Comparison of ENCODE assay signal across 1 cellular context in the genomic region with DNA sequence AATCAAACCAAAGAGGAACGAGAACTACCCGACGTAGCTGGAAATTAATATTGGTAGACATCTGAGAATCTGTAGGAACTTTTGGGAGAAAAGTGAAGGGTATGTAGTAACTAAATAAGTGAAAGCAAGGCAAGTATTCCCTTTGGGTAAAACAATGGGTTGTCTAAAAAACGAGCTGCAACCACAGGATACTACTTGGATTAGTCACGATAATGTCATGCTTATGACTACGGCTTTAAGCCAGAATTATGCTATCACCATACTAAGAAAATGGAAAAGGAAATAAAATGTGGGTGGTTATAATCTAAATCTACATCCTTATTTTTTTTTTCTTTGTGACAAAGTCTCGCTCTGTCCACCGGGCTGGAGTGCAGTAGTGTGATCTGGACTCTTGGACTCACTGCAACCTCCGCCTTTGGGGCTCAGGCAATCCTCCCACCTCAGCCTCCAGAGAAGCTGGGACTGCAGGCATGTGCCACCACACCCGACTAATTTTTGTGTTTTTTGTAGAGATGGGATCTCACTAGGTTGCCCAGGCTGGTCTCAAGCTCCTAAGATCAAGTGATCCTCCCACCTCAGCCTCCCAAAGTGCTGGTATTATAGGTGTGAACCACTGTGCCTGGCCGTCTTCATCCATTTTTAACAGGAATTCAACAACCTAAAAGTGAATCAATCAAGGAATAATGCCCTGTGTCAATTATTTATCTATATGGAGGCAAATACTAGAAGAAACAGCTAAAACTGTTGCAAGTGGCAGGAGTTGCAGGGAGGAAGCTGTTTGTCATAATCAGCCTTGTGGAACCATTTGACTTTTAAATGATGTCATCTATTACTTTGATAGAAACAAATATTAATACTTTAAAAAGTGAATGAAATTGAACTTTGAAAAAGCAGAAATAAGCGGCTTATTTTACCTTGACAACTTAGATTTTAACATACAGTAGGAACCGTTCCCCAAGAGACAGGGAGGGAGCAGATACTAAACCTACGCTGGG.
TF ChIP-seq lines count a peak whose summit lies in the region.

No MANE protein-coding gene starts in this region.

TF ChIP-seq in endothelial cell of umbilical vein, 7 proteins besides CTCF, POLR2A, EP300 and RAD21 (continued from another document):
- TF ChIP-seq GATA2 (IDR thresholded peaks at IDR 0.05; ENCODE audit: insufficient read depth, insufficient read length, low read depth, low read length) = no peak
